ENCODE assay signal across 8 cellular contexts in the genomic region with DNA sequence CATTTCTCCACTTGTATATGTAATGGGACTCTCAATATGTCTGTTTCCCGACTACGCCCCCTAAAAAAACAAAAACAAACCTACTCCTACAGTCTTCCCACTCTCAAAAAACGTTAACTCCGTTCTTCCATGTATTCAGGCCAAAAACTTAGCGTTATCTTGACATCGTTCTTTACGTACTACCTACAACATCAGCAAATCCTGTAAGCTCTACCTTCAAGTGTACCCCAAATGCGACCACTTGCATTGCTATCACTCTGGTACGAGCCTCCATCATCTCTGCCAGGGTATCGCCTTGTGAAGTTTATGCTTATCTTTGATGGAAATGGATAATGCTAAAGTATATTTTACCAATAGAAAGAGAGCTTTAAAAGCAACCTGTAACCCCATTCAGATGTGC. TPM values are rescaled to one million over a fixed set of nuclear protein-coding genes. Genes with fewer than 3 reads are reported as not detected.
DNase-seq lines count a peak whose midpoint lies in the region; ATAC-seq, FAIRE-seq and TF ChIP-seq lines count a peak whose summit lies in the region.

No MANE protein-coding gene starts in this region.

- BruUV-seq in OCI-LY7 (replicated peaks; lab: Mats Ljungman, UMichigan), result TSS peak; percentile 74

- H3K79me2 ChIP-seq in DND-41 (ENCODE audit: insufficient read depth, low read length) (peaks cover 41% of the 10 kb centered on the region), OCI-LY7 (ENCODE audit: insufficient read depth, low read depth, low read length) (peaks cover 45% of the 10 kb centered on the region; the same call in 1 of the 2 replicates), fibroblast of lung (ENCODE audit: control insufficient read depth, insufficient read depth, low read length) (peaks cover 12% of the 10 kb centered on the region)

- H2AFZ ChIP-seq in DND-41 (ENCODE audit: low read depth, low read length) (peak overlapping the region; percentile 99), OCI-LY7 (ENCODE audit: low read length) (peak overlapping the region; percentile 73; the same call in 1 of the 2 replicates), fibroblast of lung (ENCODE audit: low read length) (peak overlapping the region; percentile 100)

- no peak for FAIRE-seq in RCC 7860 (lab: Jason Lieb, UNC)

- DNase-seq in DND-41, result no peak
- DNase-seq in OCI-LY7 (ENCODE audit: low spot score), result no peak
- no peak for DNase-seq in fibroblast of lung (ENCODE audit: low read depth in 2 of 2)
- DNase-seq in retinal pigment epithelial cell (ENCODE audit: low read depth), result no peak
- DNase-seq in RCC 7860 (ENCODE audit: low spot score), result no peak
- no peak for DNase-seq in activated effector memory CD4-positive, alpha-beta T cell treated with anti-CD3 and anti-CD28 coated beads, Interleukin-2, amount 50 U/mL, for 16 hours
- DNase-seq in T-helper 2 cell, result no peak

- H3K27me3 ChIP-seq in DND-41 (ENCODE audit: insufficient read depth, low read length, poor library complexity) (no peaks in the 10 kb centered on the region), fibroblast of lung (ENCODE audit: control insufficient read depth, insufficient read depth, low read length) (no peaks in the 10 kb centered on the region)

- CTCF ChIA-PET in OCI-LY7 (lab: Charles Lee; ENCODE audit: unreplicated experiment), result interaction anchor here (0.5 kb wide), 1 partner anchor 569 kb away, joined by 4 read pairs; no protein-coding TSS in a partner anchor

- H3K9me2 ChIP-seq in OCI-LY7 (ENCODE audit: insufficient read depth, low read length), result no peaks in the 10 kb centered on the region

- H3K4me1 ChIP-seq in DND-41 (ENCODE audit: insufficient read depth, low read length) (peaks cover 54% of the 10 kb centered on the region), OCI-LY7 (ENCODE audit: insufficient read depth, low read length, poor library complexity, severe bottlenecking) (peaks cover 67% of the 10 kb centered on the region), fibroblast of lung (ENCODE audit: control insufficient read depth, extremely low read depth, insufficient read depth, low read length) (peaks cover 10% of the 10 kb centered on the region)

- no peak for ATAC-seq in DND-41 (ENCODE audit: insufficient read depth, low read depth)
- ATAC-seq in HG03108 (IDR thresholded peaks at IDR 0.05; ENCODE audit: unreplicated experiment), result no peak

- peak; percentile 11 for TF ChIP-seq CTCF in DND-41 (IDR thresholded peaks at IDR 0.05; ENCODE audit: borderline replicate concordance, extremely low read depth, low read length, poor library complexity, severe bottlenecking)
- no peak for TF ChIP-seq CTCF in OCI-LY7 (conservative IDR thresholded peaks at IDR 0.05; ENCODE audit: low read length)
- no peak for TF ChIP-seq CTCF in fibroblast of lung (conservative IDR thresholded peaks at IDR 0.05 in 1 of 2, IDR thresholded peaks at IDR 0.05 in 1 of 2; ENCODE audit: low read depth in 1 of 2, low read length in 2 of 2)
- TF ChIP-seq CTCF in retinal pigment epithelial cell (conservative IDR thresholded peaks at IDR 0.05; ENCODE audit: low read depth, low read length), result no peak

- peak overlapping the region; percentile 79 for H3K4me2 ChIP-seq in DND-41 (ENCODE audit: insufficient read depth, low read length)
- peak overlapping the region; percentile 82 for H3K4me2 ChIP-seq in OCI-LY7 (ENCODE audit: low read length)
- peak overlapping the region; percentile 99 for H3K4me2 ChIP-seq in fibroblast of lung (ENCODE audit: extremely low read depth, insufficient read depth, low read length)

- no peaks in the 10 kb centered on the region for H3K9me3 ChIP-seq in DND-41 (ENCODE audit: insufficient read depth, low read length, severe bottlenecking)
- H3K9me3 ChIP-seq in OCI-LY7 (ENCODE audit: low read length), result no peaks in the 10 kb centered on the region
- H3K9me3 ChIP-seq in fibroblast of lung (ENCODE audit: control insufficient read depth, insufficient read depth, low read depth, low read length), result no peaks in the 10 kb centered on the region

- H3K27ac ChIP-seq in DND-41 (ENCODE audit: low read length) (peak overlapping the region; percentile 81), OCI-LY7 (ENCODE audit: low read depth, low read length, poor library complexity, severe bottlenecking) (peak overlapping the region; percentile 40), fibroblast of lung (ENCODE audit: insufficient read depth, low read length) (peak overlapping the region; percentile 62)

- POLR2A ChIA-PET in OCI-LY7 (lab: Charles Lee), result interaction anchor here (0.5 to 2.9 kb wide), 7 partner anchors 8 to 166 kb away, joined by 3 to 8 read pairs (median 3); no protein-coding TSS in a partner anchor

- H3K4me3 ChIP-seq in DND-41 (ENCODE audit: low read depth in 1 of 2, low read length in 2 of 2) (peak overlapping the region; percentile 65 to 83), OCI-LY7 (ENCODE audit: low read depth, low read length, poor library complexity, severe bottlenecking) (peak overlapping the region; percentile 80), fibroblast of lung (replicated peaks in 1 of 4; ENCODE audit: control extremely low read depth in 1 of 4, insufficient read depth in 1 of 4, low read depth in 3 of 4, low read length in 4 of 4) (peak overlapping the region; percentile 85 to 99 (median 94)), retinal pigment epithelial cell (ENCODE audit: low read length) (peak overlapping the region; percentile 99)

- peaks cover 26% of the 10 kb centered on the region; the same call in 1 of the 2 replicates for H3K36me3 ChIP-seq in DND-41 (ENCODE audit: insufficient read depth, low read length)
- H3K36me3 ChIP-seq in OCI-LY7 (ENCODE audit: insufficient read depth, low read length), result peaks cover 41% of the 10 kb centered on the region
- H3K36me3 ChIP-seq in fibroblast of lung (ENCODE audit: control insufficient read depth, insufficient read depth, low read length), result no peaks in the 10 kb centered on the region

- H4K20me1 ChIP-seq in DND-41 (ENCODE audit: insufficient read depth, low read length), result no peaks in the 10 kb centered on the region
- H4K20me1 ChIP-seq in OCI-LY7 (ENCODE audit: insufficient read depth, low read length), result no peaks in the 10 kb centered on the region
- H4K20me1 ChIP-seq in fibroblast of lung (ENCODE audit: control insufficient read depth, extremely low read depth, insufficient read depth, low read length), result no peaks in the 10 kb centered on the region

- intact Hi-C loops in OCI-LY7 (cut with micrococcal nuclease; ENCODE audit: unreplicated experiment), result loop anchor here (5.0 to 10.0 kb wide), 4 partner anchors 117 to 730 kb away; a partner anchor contains a TSS

- H3K9ac ChIP-seq in DND-41 (ENCODE audit: low read depth, low read length) (peak overlapping the region; percentile 64), fibroblast of lung (ENCODE audit: insufficient read depth, low read length) (peak overlapping the region; percentile 68)

RNA-seq across cellular contexts. Expression of a gene that starts 0.5 kb away (rescaled TPM):
- total RNA-seq in OCI-LY7 (2014; rRNA removed; shearing (Covaris generic)), result 11.6 and 21.2 TPM in 2 replicates
- 18.9 and 24.5 TPM in 2 replicates for total RNA-seq in OCI-LY7 (2022)
- 5.9 and 6.4 TPM in 2 replicates for total RNA-seq in fibroblast of lung
- 7.2 and 7.9 TPM in 2 replicates for polyA plus RNA-seq in fibroblast of lung
- polyA plus RNA-seq in fibroblast of lung (2012), result 6.4 and 7.0 TPM in 2 replicates
- 0.08 and 0.52 TPM in 2 replicates for polyA minus RNA-seq in fibroblast of lung (ENCODE audit: low replicate concordance)

RNA-seq across cellular contexts. Expression of a gene that starts 0.6 kb away (rescaled TPM):
- 23.8 TPM in 2 replicates for total RNA-seq in OCI-LY7 (2014; rRNA removed; shearing (Covaris generic))
- total RNA-seq in OCI-LY7 (2022) (31.3 and 34.5 TPM in 2 replicates), fibroblast of lung (16.7 and 22.0 TPM in 2 replicates)
- 11.5 and 15.7 TPM in 2 replicates for polyA plus RNA-seq in fibroblast of lung
- 5.5 and 7.2 TPM in 2 replicates for polyA plus RNA-seq in fibroblast of lung (2012)
- polyA minus RNA-seq in fibroblast of lung (ENCODE audit: low replicate concordance), result 12.0 and 12.7 TPM in 2 replicates
